1 cellular context compared by ENCODE assay signal in genomic region chr1:50720457-50721053, GRCh38.
TF ChIP-seq lines count a peak whose summit lies in the region.

No MANE protein-coding gene starts in this region.

TF ChIP-seq in K562, 482 proteins besides CTCF, POLR2A, EP300 and RAD21 (continued from another document):
- TF ChIP-seq, protein P1, sequence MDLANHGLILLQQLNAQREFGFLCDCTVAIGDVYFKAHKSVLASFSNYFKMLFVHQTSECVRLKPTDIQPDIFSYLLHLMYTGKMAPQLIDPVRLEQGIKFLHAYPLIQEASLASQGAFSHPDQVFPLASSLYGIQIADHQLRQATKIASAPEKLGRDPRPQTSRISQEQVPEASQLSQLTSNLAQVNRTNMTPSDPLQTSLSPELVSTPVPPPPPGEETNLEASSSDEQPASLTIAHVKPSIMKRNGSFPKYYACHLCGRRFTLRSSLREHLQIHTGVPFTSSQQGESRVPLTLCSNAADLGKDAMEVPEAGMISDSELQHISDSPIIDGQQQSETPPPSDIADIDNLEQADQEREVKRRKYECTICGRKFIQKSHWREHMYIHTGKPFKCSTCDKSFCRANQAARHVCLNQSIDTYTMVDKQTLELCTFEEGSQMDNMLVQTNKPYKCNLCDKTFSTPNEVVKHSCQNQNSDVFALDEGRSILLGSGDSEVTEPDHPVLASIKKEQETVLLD (IDR thresholded peaks at IDR 0.05): peak; percentile 75; the same call in 1 of the 2 replicates
- peak; percentile 48; the same call in 1 of the 2 replicates for TF ChIP-seq PML (IDR thresholded peaks at IDR 0.05; ENCODE audit: low read length)
- no peak for TF ChIP-seq PPARD (CRISPR knock-in tag; IDR thresholded peaks at IDR 0.05)
- TF ChIP-seq ZNF12 (CRISPR knock-in tag; IDR thresholded peaks at IDR 0.05): no peak
- TF ChIP-seq LEF1 (IDR thresholded peaks at IDR 0.05): peak; percentile 72
- TF ChIP-seq CEBPG (CRISPR knock-in tag; IDR thresholded peaks at IDR 0.05): no peak
- no peak for TF ChIP-seq CEBPG (tag; conservative IDR thresholded peaks at IDR 0.05 in 1 of 2, IDR thresholded peaks at IDR 0.05 in 1 of 2)
- no peak for TF ChIP-seq BCOR (IDR thresholded peaks at IDR 0.05)
- peak; percentile 70 for TF ChIP-seq GATA2 (CRISPR knock-in tag; IDR thresholded peaks at IDR 0.05)
- TF ChIP-seq KLF16 (IDR thresholded peaks at IDR 0.05): peak; percentile 75
- no peak for TF ChIP-seq EGR1 (conservative IDR thresholded peaks at IDR 0.05)
- TF ChIP-seq GTF3C2 (IDR thresholded peaks at IDR 0.05; ENCODE audit: borderline replicate concordance, extremely low read depth, insufficient read length): no peak
- TF ChIP-seq MITF (IDR thresholded peaks at IDR 0.05): peak; percentile 46; the same call in 1 of the 2 replicates
- no peak for TF ChIP-seq ZNF449 (CRISPR knock-in tag; IDR thresholded peaks at IDR 0.05)
- TF ChIP-seq MEIS2 (IDR thresholded peaks at IDR 0.05; ENCODE audit: partially characterized antibody): peak; percentile 51
- TF ChIP-seq NBN (IDR thresholded peaks at IDR 0.05; ENCODE audit: low read depth): peak; percentile 62
- no peak for TF ChIP-seq MCM7 (IDR thresholded peaks at IDR 0.05)
- TF ChIP-seq ZNF780A (CRISPR knock-in tag; IDR thresholded peaks at IDR 0.05): no peak
- TF ChIP-seq ZNF740 (CRISPR knock-in tag; IDR thresholded peaks at IDR 0.05): no peak
- no peak; a peak in 1 of 4 replicates for TF ChIP-seq ZNF740 (tag; IDR thresholded peaks at IDR 0.05)
- peak; percentile 88 for TF ChIP-seq CBFA2T2 (conservative IDR thresholded peaks at IDR 0.05)
- 0 out of 2 replicates have a peak, but pooled peaks have one; percentile 46 for TF ChIP-seq LCOR (CRISPR knock-in tag; IDR thresholded peaks at IDR 0.05)
- peak; percentile 70; the same call in 1 of the 2 replicates for TF ChIP-seq EHMT2 (IDR thresholded peaks at IDR 0.05)
- TF ChIP-seq TFAM (CRISPR knock-in tag; conservative IDR thresholded peaks at IDR 0.05): no peak
- TF ChIP-seq MAFK (IDR thresholded peaks at IDR 0.05; ENCODE audit: low read length): no peak
- TF ChIP-seq NONO (IDR thresholded peaks at IDR 0.05; ENCODE audit: low read depth in 2 of 2, low read length in 1 of 2): 0 out of 4 replicates have a peak, but pooled peaks of 1 of the 2 experiments have one; percentile 13
- no peak for TF ChIP-seq EZH2 (IDR thresholded peaks at IDR 0.05; ENCODE audit: borderline replicate concordance, low read depth, low read length)
